ENCODE assay signal across 24 cellular contexts in genomic region chr13:98599502-98600328, GRCh38. TPM values are rescaled to one million over a fixed set of nuclear protein-coding genes. Genes with fewer than 3 reads are reported as not detected.
DNase-seq lines count a peak whose midpoint lies in the region; ATAC-seq, FAIRE-seq and TF ChIP-seq lines count a peak whose summit lies in the region.
"Had no signal": no experiment of that assay in that cellular context is flagged by ENCODE, and none has a peak within 500 bp of the region (broad histone marks: within the 10 kb centered on the region; RNA-seq: fewer than 3 reads in every experiment).

No MANE protein-coding gene starts in this region.

- H2BK20ac ChIP-seq in H9 (ENCODE audit: low read depth, low read length, poor library complexity, severe bottlenecking): no peak overlapping the region

- H3K23me2 ChIP-seq in H9 (ENCODE audit: insufficient read length, low read depth, low read length, poor library complexity, severe bottlenecking): no peaks in the 10 kb centered on the region

- H3K27me3 ChIP-seq in H9 (ENCODE audit: insufficient read depth, low read length) (no peaks in the 10 kb centered on the region), right lobe of liver (no peaks in the 10 kb centered on the region)
- H3K27me3 ChIP-seq: right atrium auricular region had no signal

- no peak overlapping the region for H2BK12ac ChIP-seq in H9 (ENCODE audit: insufficient read length, low read depth, low read length)

- H3K9me3 ChIP-seq in A549 (no peaks in the 10 kb centered on the region), H9 (ENCODE audit: control insufficient read depth, low read depth, low read length) (no peaks in the 10 kb centered on the region), right lobe of liver (no peaks in the 10 kb centered on the region)
- H3K9me3 ChIP-seq: right atrium auricular region had no signal

- ATAC-seq in A549: peak; percentile 43 to 51; a peak in 2 of 6 replicates
- peak; percentile 73 to 90 (median 84) for ATAC-seq in right lobe of liver
- no peak for ATAC-seq in HG03139 (IDR thresholded peaks at IDR 0.05; ENCODE audit: unreplicated experiment)
- no peak for ATAC-seq in left colon
- ATAC-seq in HG03039 (IDR thresholded peaks at IDR 0.05; ENCODE audit: unreplicated experiment): no peak
- ATAC-seq: esophagus mucosa, PC-3 had no signal

- H3K14ac ChIP-seq in H9 (ENCODE audit: insufficient read depth, low read length): no peak overlapping the region

- no peak overlapping the region for H2BK120ac ChIP-seq in H9 (ENCODE audit: low read depth, low read length, poor library complexity, severe bottlenecking)

- H3K79me2 ChIP-seq in H9 (ENCODE audit: insufficient read depth, low read length): no peaks in the 10 kb centered on the region

- no peaks in the 10 kb centered on the region; a peak in 1 of 5 replicates for H3K9me3 Mint-ChIP-seq in H9
- H3K9me3 Mint-ChIP-seq: activated CD4-positive, alpha-beta memory T cell treated with anti-CD3 and anti-CD28 coated beads for 36 hours; central memory CD8-positive, alpha-beta T cell had no signal

- no peak overlapping the region for H2AFZ ChIP-seq in H9 (ENCODE audit: low read length)

- DNase-seq in A549 (ENCODE audit: low read depth in 1 of 2, low spot score in 1 of 2) (peak in 1 of 2 experiments; percentile 9), H9 (peak; percentile 38), dedifferentiated amniotic fluid mesenchymal stem cell (ENCODE audit: extremely low spot score) (peak; percentile 20), right lobe of liver (no peak), medulla oblongata (ENCODE audit: extremely low spot score) (no peak), left colon (no peak)
- DNase-seq: activated CD4-positive, alpha-beta memory T cell treated with anti-CD3 and anti-CD28 coated beads for 36 hours; activated naive CD4-positive, alpha-beta T cell; anterior cingulate cortex; effector CD4-positive, alpha-beta T cell; NCI-H1930; NCI-H345; nucleus accumbens; PC-3; SHP77; stimulated activated CD8-positive, alpha-beta memory T cell treated with anti-CD3 and anti-CD28 coated beads, Interleukin-4, amount 100 ng/mL, for 48 hours; T-helper 2 cell had no signal

- no peaks in the 10 kb centered on the region for H3K36me3 ChIP-seq in right lobe of liver
- H3K36me3 ChIP-seq: right atrium auricular region had no signal

- no peak overlapping the region for H3K4me3 ChIP-seq in A549
- no peak overlapping the region for H3K4me3 ChIP-seq in right lobe of liver
- H3K4me3 ChIP-seq: right atrium auricular region had no signal

- no peak overlapping the region for H2BK5ac ChIP-seq in H9 (ENCODE audit: insufficient read length, low read length)

- TF ChIP-seq CTCF in A549 (IDR thresholded peaks at IDR 0.05) (no peak), H9 (conservative IDR thresholded peaks at IDR 0.05) (no peak), right lobe of liver (IDR thresholded peaks at IDR 0.05) (no peak)

- no peak overlapping the region for H3K27ac ChIP-seq in A549
- H3K27ac ChIP-seq in H9 (ENCODE audit: insufficient read length, low read depth, low read length): no peak overlapping the region
- H3K27ac ChIP-seq in right lobe of liver: peak overlapping the region in 2 of 3 donors; percentile 72 to 76
- H3K27ac ChIP-seq: C4-2B, right atrium auricular region had no signal

- no peaks in the 10 kb centered on the region for H3K27me3 Mint-ChIP-seq in H9 (ENCODE audit: low read depth)
- H3K27me3 Mint-ChIP-seq: activated CD4-positive, alpha-beta memory T cell treated with anti-CD3 and anti-CD28 coated beads for 36 hours had no signal

- H3K23ac ChIP-seq in H9 (ENCODE audit: insufficient read length, low read depth, low read length): no peak overlapping the region

- H3K4me1 ChIP-seq in A549: no peaks in the 10 kb centered on the region
- H3K4me1 ChIP-seq in H9 (ENCODE audit: insufficient read depth, low read length): no peaks in the 10 kb centered on the region
- peaks cover 0 to 16% (median 3%) of the 10 kb centered on the region in 4 donors for H3K4me1 ChIP-seq in right lobe of liver
- H3K4me1 ChIP-seq: right atrium auricular region had no signal

- H3K56ac ChIP-seq in H9 (ENCODE audit: insufficient read length, low read depth, low read length): no peak overlapping the region

- no peak overlapping the region; a peak in 2 of 7 replicates for H3K27ac Mint-ChIP-seq in H9
- H3K27ac Mint-ChIP-seq: activated CD4-positive, alpha-beta memory T cell treated with anti-CD3 and anti-CD28 coated beads for 36 hours had no signal

- intact Hi-C loops in right lobe of liver (cut with DNase I): no loop called here
- intact Hi-C loops in left colon (cut with DNase I, micrococcal nuclease): no loop called here

- no peak overlapping the region for H3K18ac ChIP-seq in H9 (ENCODE audit: insufficient read length, low read depth, low read length)

- no peak overlapping the region for H2AK5ac ChIP-seq in H9 (ENCODE audit: insufficient read length, low read length)

- H3K36me3 Mint-ChIP-seq in H9 (ENCODE audit: insufficient read depth in 1 of 3, low read depth in 3 of 3): no peaks in the 10 kb centered on the region
- H3K36me3 Mint-ChIP-seq: activated CD4-positive, alpha-beta memory T cell treated with anti-CD3 and anti-CD28 coated beads for 36 hours had no signal

- TF ChIP-seq EP300 in A549 (IDR thresholded peaks at IDR 0.05): no peak

- H4K91ac ChIP-seq in H9 (ENCODE audit: insufficient read length, low read depth, low read length): no peak overlapping the region

- no peak overlapping the region for H4K8ac ChIP-seq in H9 (replicated peaks; ENCODE audit: insufficient read length, low read depth, low read length)

- no peak overlapping the region for H3K4ac ChIP-seq in H9 (ENCODE audit: low read depth, low read length)

- no peak overlapping the region for H3T11ph ChIP-seq in H9 (ENCODE audit: low read length)

- H2BK15ac ChIP-seq in H9 (ENCODE audit: low read depth, low read length): no peak overlapping the region

- peaks cover 5 to 8% of the 10 kb centered on the region in 2 experiments for H3K4me1 Mint-ChIP-seq in H9
- H3K4me1 Mint-ChIP-seq: central memory CD8-positive, alpha-beta T cell had no signal

- no peak overlapping the region for H3K4me2 ChIP-seq in A549
- H3K4me2 ChIP-seq in H9 (ENCODE audit: insufficient read depth, insufficient read length, low read length): no peak overlapping the region

- 54% methylated on average over 2 of the region's 2 CpGs for WGBS in A549 (ENCODE audit: missing lambda C conversion rate)
- no CpG with 5 or more reads among the region's 2 CpGs for WGBS in H9 (ENCODE audit: extremely low coverage, insufficient read length, low lambda C conversion rate)
- WGBS in right lobe of liver (ENCODE audit: insufficient coverage, low coverage, low lambda C conversion rate, missing lambda C conversion rate): 52% methylated on average over 2 of the region's 2 CpGs

- POLR2A ChIA-PET in A549 (lab: Yijun Ruan, JAX): no interaction called here

- no peak for TF ChIP-seq POLR2A in A549 (IDR thresholded peaks at IDR 0.05; ENCODE audit: low read length)
- no peak for TF ChIP-seq POLR2A in right lobe of liver (IDR thresholded peaks at IDR 0.05)

- no peak overlapping the region for H3K9ac ChIP-seq in H9 (ENCODE audit: extremely low read depth, insufficient read length, low read length)

- TF ChIP-seq RAD21 in A549 (conservative IDR thresholded peaks at IDR 0.05 in 1 of 2, IDR thresholded peaks at IDR 0.05 in 1 of 2): no peak

- CTCF ChIA-PET in A549 (lab: Yijun Ruan, JAX): no interaction called here

- no peak overlapping the region for H4K5ac ChIP-seq in H9 (ENCODE audit: insufficient read length, low read depth, low read length)

- H4K20me1 ChIP-seq in H9 (ENCODE audit: control insufficient read depth, insufficient read depth, insufficient read length): no peaks in the 10 kb centered on the region

- no peak overlapping the region for H3K4me3 Mint-ChIP-seq in H9
- H3K4me3 Mint-ChIP-seq: activated CD4-positive, alpha-beta memory T cell treated with anti-CD3 and anti-CD28 coated beads for 36 hours; central memory CD8-positive, alpha-beta T cell had no signal

- H3K79me1 ChIP-seq in H9 (ENCODE audit: insufficient read depth, low read depth, low read length, poor library complexity, severe bottlenecking): no peaks in the 10 kb centered on the region

- FAIRE-seq in A549 (lab: Jason Lieb, UNC): no peak
- FAIRE-seq: D721Med had no signal

TF ChIP-seq in A549, 52 proteins besides CTCF, POLR2A, EP300 and RAD21 (continues in another document):
- TF ChIP-seq POLR2AphosphoS2 (conservative IDR thresholded peaks at IDR 0.05; ENCODE audit: low read length): no peak
- TF ChIP-seq TP53 (CRISPR knock-in tag; IDR thresholded peaks at IDR 0.05): no peak
- no peak for TF ChIP-seq SREBF2 (IDR thresholded peaks at IDR 0.05)
- no peak for TF ChIP-seq CHD2 (IDR thresholded peaks at IDR 0.05; ENCODE audit: low read length, partially characterized antibody)
- no peak for TF ChIP-seq MAZ (IDR thresholded peaks at IDR 0.05; ENCODE audit: borderline replicate concordance, low read depth, low read length)
- no peak for TF ChIP-seq MAFK (IDR thresholded peaks at IDR 0.05; ENCODE audit: partially characterized antibody)
- TF ChIP-seq PBX3 (IDR thresholded peaks at IDR 0.05): no peak
- TF ChIP-seq BCL3 (IDR thresholded peaks at IDR 0.05): no peak

RNA-seq across cellular contexts. Expression of gene STK24, which starts 22.8 kb away (rescaled TPM):
- polyA plus RNA-seq in A549 (2011; rRNA removed) (55.6 and 58.9 TPM in 2 replicates), A549 (2017; fragmentation: RNase III; extraction: RNeasy Plus Mini Kit Qiagen cat#74134 plus additional on column Dnase treatment) (42.1 to 46.1 TPM (median 42.2 TPM) in 3 replicates)
- polyA plus RNA-seq in A549 (2012; cell fraction: cytosol; rRNA removed): 27.2 and 27.4 TPM in 2 replicates
- polyA plus RNA-seq in A549 (2012; cell fraction: nucleus; rRNA removed): 14.7 and 22.7 TPM in 2 replicates
- polyA minus RNA-seq in A549 (2011; rRNA and poly(A)+ RNA removed): 31.2 and 32.1 TPM in 2 replicates
- total RNA-seq in H9 (2021) (131 and 134 TPM in 2 replicates), right lobe of liver (10 to 100 TPM; 14.8 to 40.8 (median 28.6) TPM), left colon (100 to 1,000 TPM; 204 to 205 TPM)

Comparison
In these comparisons a context has a peak if more than half of its experiments do, and no peak if none do; other contexts are left out.
1. ATAC-seq: peak in A549 (2 of 2) and right lobe of liver (4 of 4); none in HG03139 (single experiment), left colon (single experiment) and HG03039 (single experiment).
2. DNase-seq: peak in H9 (single experiment) and dedifferentiated amniotic fluid mesenchymal stem cell (single experiment); none in right lobe of liver (0 of 3), medulla oblongata (single experiment) and left colon (0 of 2).
3. H3K27ac ChIP-seq: peak in right lobe of liver (2 of 3); none in A549 (0 of 2) and H9 (single experiment).